In genomic region chr10:48590945-48591344, GRCh38 we compare ENCODE assay signal across 25 cellular contexts. TPM values are rescaled to one million over a fixed set of nuclear protein-coding genes. Genes with fewer than 3 reads are reported as not detected.
DNase-seq lines count a peak whose midpoint lies in the region; TF ChIP-seq lines count a peak whose summit lies in the region.
"Had no signal": no experiment of that assay in that cellular context is flagged by ENCODE, and none has a peak within 500 bp of the region (broad histone marks: within the 10 kb centered on the region; RNA-seq: fewer than 3 reads in every experiment).

No MANE protein-coding gene starts in this region.

- TF ChIP-seq POLR2A in thyroid gland (IDR thresholded peaks at IDR 0.05), result no peak

- H3K36me3 ChIP-seq in thyroid gland, result no peaks in the 10 kb centered on the region
- H3K36me3 ChIP-seq: Peyer's patch, SJCRH30 had no signal

- no peaks in the 10 kb centered on the region for H3K27me3 ChIP-seq in thyroid gland
- H3K27me3 ChIP-seq: Peyer's patch, SJCRH30 had no signal

- peak overlapping the region; percentile 96 for H3K27ac Mint-ChIP-seq in HFFc6
- H3K27ac Mint-ChIP-seq in dendritic cell treated with granulocyte-macrophage colony-stimulating factor and Interleukin-4, amounts not matched to agents 40 ng/mL and 50 ng/mL, for 4 days, result peak overlapping the region; percentile 21
- H3K27ac Mint-ChIP-seq: CD8-positive, alpha-beta memory T cell; T-cell had no signal

- H3K36me3 Mint-ChIP-seq in HFFc6 (ENCODE audit: low read depth), result peaks cover 45% of the 10 kb centered on the region
- peaks cover 6% of the 10 kb centered on the region for H3K36me3 Mint-ChIP-seq in dendritic cell treated with granulocyte-macrophage colony-stimulating factor and Interleukin-4, amounts not matched to agents 40 ng/mL and 50 ng/mL, for 4 days (ENCODE audit: low read depth)
- H3K36me3 Mint-ChIP-seq: CD8-positive, alpha-beta memory T cell; T-cell had no signal

- no peak for TF ChIP-seq CTCF in HFFc6 (IDR thresholded peaks at IDR 0.05)
- no peak for TF ChIP-seq CTCF in thyroid gland (IDR thresholded peaks at IDR 0.05)

- DNase-seq in NCI-H2107 treated with DMSO at 0.1 percent for 48 hours (lab: John Stamatoyannopoulos, UW; ENCODE audit: unreplicated experiment), result peak; percentile 3
- DNase-seq in NCI-H2107 (lab: John Stamatoyannopoulos, UW), result no peak
- DNase-seq in HFFc6, result no peak
- DNase-seq in thyroid gland, result peak; percentile 52 to 57
- DNase-seq in DMS53 (lab: John Stamatoyannopoulos, UW), result no peak
- no peak for DNase-seq in cortex of kidney (lab: John Stamatoyannopoulos, UW)
- DNase-seq: 8988T; AML-193; C1 segment of cervical spinal cord; Calu3; CD8-positive, alpha-beta memory T cell; DMS153; H9; KBM-7; NCI-H1092; NCI-H146; NCI-H2081; NCI-H226; NCI-H524 treated with DMSO at 0.1 percent for 48 hours; NCI-H82; Peyer's patch; SJCRH30; T-cell had no signal

- H3K4me1 ChIP-seq in thyroid gland, result no peaks in the 10 kb centered on the region
- H3K4me1 ChIP-seq: Peyer's patch, SJCRH30 had no signal

- intact Hi-C loops in dendritic cell treated with granulocyte-macrophage colony-stimulating factor and Interleukin-4, amounts not matched to agents 40 ng/mL and 50 ng/mL, for 4 days (cut with micrococcal nuclease), result no loop called here
- intact Hi-C loops in thyroid gland (cut with DNase I), result no loop called here

- no peaks in the 10 kb centered on the region for H3K9me3 ChIP-seq in thyroid gland
- H3K9me3 ChIP-seq: Peyer's patch, SJCRH30 had no signal

- no peak overlapping the region for H3K4me3 Mint-ChIP-seq in HFFc6
- H3K4me3 Mint-ChIP-seq in dendritic cell treated with granulocyte-macrophage colony-stimulating factor and Interleukin-4, amounts not matched to agents 40 ng/mL and 50 ng/mL, for 4 days, result no peak overlapping the region
- H3K4me3 Mint-ChIP-seq: CD8-positive, alpha-beta memory T cell; H9; T-cell had no signal

- no peaks in the 10 kb centered on the region for H3K9me3 Mint-ChIP-seq in HFFc6
- H3K9me3 Mint-ChIP-seq in dendritic cell treated with granulocyte-macrophage colony-stimulating factor and Interleukin-4, amounts not matched to agents 40 ng/mL and 50 ng/mL, for 4 days, result no peaks in the 10 kb centered on the region
- H3K9me3 Mint-ChIP-seq: T-cell had no signal

- H3K27ac ChIP-seq in thyroid gland, result no peak overlapping the region
- H3K27ac ChIP-seq: HL-60, Peyer's patch, SJCRH30 had no signal

- WGBS in thyroid gland, 2 donors, result 41 to 47% methylated on average over 10 of the region's 10 CpGs

- no peak overlapping the region for H3K4me3 ChIP-seq in thyroid gland (replicated peaks in 1 of 3)
- H3K4me3 ChIP-seq: Peyer's patch, SJCRH30 had no signal

- H3K27me3 Mint-ChIP-seq in HFFc6 (ENCODE audit: insufficient read depth), result no peaks in the 10 kb centered on the region; the same call in 1 of the 2 replicates
- H3K27me3 Mint-ChIP-seq in dendritic cell treated with granulocyte-macrophage colony-stimulating factor and Interleukin-4, amounts not matched to agents 40 ng/mL and 50 ng/mL, for 4 days, result peaks cover 7% of the 10 kb centered on the region

- H3K4me1 Mint-ChIP-seq in HFFc6 (ENCODE audit: low read depth), result peaks cover 80% of the 10 kb centered on the region
- H3K4me1 Mint-ChIP-seq in dendritic cell treated with granulocyte-macrophage colony-stimulating factor and Interleukin-4, amounts not matched to agents 40 ng/mL and 50 ng/mL, for 4 days (ENCODE audit: low read depth), result peaks cover 38% of the 10 kb centered on the region
- H3K4me1 Mint-ChIP-seq: CD8-positive, alpha-beta memory T cell; T-cell had no signal

RNA-seq across cellular contexts. Expression of gene ARHGAP22, which starts 13.9 kb away (rescaled TPM):
- total RNA-seq in HFFc6 (2021; fragmentation: NEBNext Ultra II Directional; extraction: Animal tissue kit (Norgen Biotek cat#: 25700)), result 100 to 1,000 TPM in 1 of 6 experiments, 10 to 100 TPM in 5; 74.3 to 117 (median 95.7) TPM
- 10 to 100 TPM in 3 of 4 donors, 1 to 10 TPM in 1; 3.4 to 29.5 (median 19.1) TPM for total RNA-seq in thyroid gland
- total RNA-seq: CD8-positive, alpha-beta memory T cell; SJCRH30 had no signal

Comparison
In these comparisons a context has a peak if more than half of its experiments do, and no peak if none do; other contexts are left out.
1. DNase-seq: peak in NCI-H2107 treated with DMSO at 0.1 percent for 48 hours (single experiment) and thyroid gland (2 of 2); none in NCI-H2107 (single experiment), HFFc6 (single experiment), DMS53 (single experiment) and cortex of kidney (single experiment).